ENCODE assay signal across 8 cellular contexts in genomic region chr1:88180449-88181108, GRCh38.
A peak's percentile ranks its signal among the peaks of the same experiment; 100 is the strongest.
DNase-seq lines count a peak whose midpoint lies in the region; ATAC-seq and TF ChIP-seq lines count a peak whose summit lies in the region.

No MANE protein-coding gene starts in this region.

- TF ChIP-seq CTCF in endothelial cell (IDR thresholded peaks at IDR 0.05; ENCODE audit: unreplicated experiment) (peak; percentile 73), mucosa of descending colon (IDR thresholded peaks at IDR 0.05) (peak; percentile 82)

- intact Hi-C loops in activated CD4-positive, alpha-beta memory T cell treated with anti-CD3 and anti-CD28 coated beads for 36 hours (cut with micrococcal nuclease), result loop anchor here (1.0 to 10.0 kb wide), 2 partner anchors 124 to 415 kb away; no protein-coding TSS in a partner anchor
- intact Hi-C loops in mucosa of descending colon (cut with DNase I, micrococcal nuclease), result loop anchor here in 1 of 2 donors (5.0 kb wide), 1 partner anchor 122 kb away; no protein-coding TSS in a partner anchor

- no peaks in the 10 kb centered on the region for H3K9me3 ChIP-seq in mucosa of descending colon

- no peaks in the 10 kb centered on the region for H3K36me3 Mint-ChIP-seq in activated CD4-positive, alpha-beta memory T cell treated with anti-CD3 and anti-CD28 coated beads for 36 hours
- H3K36me3 Mint-ChIP-seq in endothelial cell (ENCODE audit: low read depth, unreplicated experiment), result no peaks in the 10 kb centered on the region
- H3K36me3 Mint-ChIP-seq in stimulated activated effector memory CD8-positive, alpha-beta T cell treated with anti-CD3 and anti-CD28 coated beads, Interleukin-12 subunit alpha, Interleukin-12 subunit beta, amount 100 ng/mL, for 72 hours, result no peaks in the 10 kb centered on the region

- ATAC-seq in GM21360 (IDR thresholded peaks at IDR 0.05; ENCODE audit: unreplicated experiment), result peak; percentile 98
- ATAC-seq in HG03571 (IDR thresholded peaks at IDR 0.05; ENCODE audit: unreplicated experiment), result peak; percentile 98
- peak; percentile 99 for ATAC-seq in mucosa of descending colon
- ATAC-seq in stimulated activated effector memory CD8-positive, alpha-beta T cell treated with anti-CD3 and anti-CD28 coated beads, Interleukin-12 subunit alpha, Interleukin-12 subunit beta, amount 100 ng/mL, for 72 hours, result peak; percentile 82

- H3K27me3 Mint-ChIP-seq in activated CD4-positive, alpha-beta memory T cell treated with anti-CD3 and anti-CD28 coated beads for 36 hours, result peaks cover 2% of the 10 kb centered on the region
- peaks cover 2% of the 10 kb centered on the region for H3K27me3 Mint-ChIP-seq in endothelial cell (ENCODE audit: unreplicated experiment)

- no peaks in the 10 kb centered on the region for H3K9me3 Mint-ChIP-seq in activated CD4-positive, alpha-beta memory T cell treated with anti-CD3 and anti-CD28 coated beads for 36 hours
- no peaks in the 10 kb centered on the region for H3K9me3 Mint-ChIP-seq in endothelial cell (ENCODE audit: unreplicated experiment)
- no peaks in the 10 kb centered on the region for H3K9me3 Mint-ChIP-seq in stimulated activated effector memory CD8-positive, alpha-beta T cell treated with anti-CD3 and anti-CD28 coated beads, Interleukin-12 subunit alpha, Interleukin-12 subunit beta, amount 100 ng/mL, for 72 hours

- no peaks in the 10 kb centered on the region for H3K4me1 Mint-ChIP-seq in activated CD4-positive, alpha-beta memory T cell treated with anti-CD3 and anti-CD28 coated beads for 36 hours (ENCODE audit: low read depth)
- H3K4me1 Mint-ChIP-seq in endothelial cell (ENCODE audit: unreplicated experiment), result peaks cover 8% of the 10 kb centered on the region
- H3K4me1 Mint-ChIP-seq in stimulated activated effector memory CD8-positive, alpha-beta T cell treated with anti-CD3 and anti-CD28 coated beads, Interleukin-12 subunit alpha, Interleukin-12 subunit beta, amount 100 ng/mL, for 72 hours, result no peaks in the 10 kb centered on the region

- no peaks in the 10 kb centered on the region for H3K36me3 ChIP-seq in mucosa of descending colon (ENCODE audit: low read depth)

- H3K4me3 Mint-ChIP-seq in activated CD4-positive, alpha-beta memory T cell treated with anti-CD3 and anti-CD28 coated beads for 36 hours, result no peak overlapping the region
- no peak overlapping the region for H3K4me3 Mint-ChIP-seq in endothelial cell (ENCODE audit: unreplicated experiment)
- no peak overlapping the region for H3K4me3 Mint-ChIP-seq in stimulated activated effector memory CD8-positive, alpha-beta T cell treated with anti-CD3 and anti-CD28 coated beads, Interleukin-12 subunit alpha, Interleukin-12 subunit beta, amount 100 ng/mL, for 72 hours

- peak; percentile 81 for DNase-seq in D341Med (ENCODE audit: low spot score)
- DNase-seq in NCI-H748 treated with DMSO at 0.1 percent for 48 hours (lab: John Stamatoyannopoulos, UW), result peak; percentile 16
- DNase-seq in activated CD4-positive, alpha-beta memory T cell treated with anti-CD3 and anti-CD28 coated beads for 36 hours, result peak; percentile 68
- peak; percentile 78 for DNase-seq in endothelial cell (ENCODE audit: low spot score)
- peak; percentile 71 to 86 (median 85) for DNase-seq in mucosa of descending colon
- DNase-seq in stimulated activated effector memory CD8-positive, alpha-beta T cell treated with anti-CD3 and anti-CD28 coated beads, Interleukin-12 subunit alpha, Interleukin-12 subunit beta, amount 100 ng/mL, for 72 hours (ENCODE audit: low spot score in 2 of 2), result peak; percentile 20 to 58

- no peak overlapping the region for H3K27ac Mint-ChIP-seq in activated CD4-positive, alpha-beta memory T cell treated with anti-CD3 and anti-CD28 coated beads for 36 hours
- H3K27ac Mint-ChIP-seq in endothelial cell (ENCODE audit: unreplicated experiment), result peak overlapping the region; percentile 57
- H3K27ac Mint-ChIP-seq in stimulated activated effector memory CD8-positive, alpha-beta T cell treated with anti-CD3 and anti-CD28 coated beads, Interleukin-12 subunit alpha, Interleukin-12 subunit beta, amount 100 ng/mL, for 72 hours, result no peak overlapping the region

- CTCF ChIA-PET in activated CD4-positive, alpha-beta memory T cell treated with anti-CD3 and anti-CD28 coated beads for 36 hours (lab: Charles Lee), result interaction anchor here (0.5 to 1.8 kb wide), 17 partner anchors 8 to 415 kb away, joined by 3 to 12 read pairs (median 4); no protein-coding TSS in a partner anchor

- POLR2A ChIA-PET in activated CD4-positive, alpha-beta memory T cell treated with anti-CD3 and anti-CD28 coated beads for 36 hours (lab: Charles Lee), result no interaction called here

- no peak overlapping the region for H3K4me3 ChIP-seq in mucosa of descending colon

- no peaks in the 10 kb centered on the region for H3K4me1 ChIP-seq in mucosa of descending colon (ENCODE audit: low read depth)

Comparison
In these comparisons a context has a peak if more than half of its experiments do, and no peak if none do; other contexts are left out.
1. DNase-seq: peak in every context shown above with its lines; median percentile 85 in mucosa of descending colon; 81 in D341Med; 78 in endothelial cell; 68 in activated CD4-positive, alpha-beta memory T cell treated with anti-CD3 and anti-CD28 coated beads for 36 hours; 39 in stimulated activated effector memory CD8-positive, alpha-beta T cell treated with anti-CD3 and anti-CD28 coated beads, Interleukin-12 subunit alpha, Interleukin-12 subunit beta, amount 100 ng/mL, for 72 hours; 16 in NCI-H748 treated with DMSO at 0.1 percent for 48 hours.